In genomic region chr4:77432702-77433101, GRCh38 we compare ENCODE assay signal across 11 cellular contexts.
DNase-seq lines count a peak whose midpoint lies in the region; ATAC-seq and TF ChIP-seq lines count a peak whose summit lies in the region.
"Had no signal": no experiment of that assay in that cellular context is flagged by ENCODE, and none has a peak within 500 bp of the region (broad histone marks: within the 10 kb centered on the region; RNA-seq: fewer than 3 reads in every experiment).

No MANE protein-coding gene starts in this region.

- TF ChIP-seq CTCF in SU-DHL-6 (IDR thresholded peaks at IDR 0.05; ENCODE audit: insufficient read depth, low read length, poor library complexity, severe bottlenecking) = peak; percentile 18

- no peak overlapping the region for H4K5ac ChIP-seq in mesendoderm (ENCODE audit: low read length)

- H3K18ac ChIP-seq in mesendoderm (ENCODE audit: low read length) = no peak overlapping the region

- H3K9me2 ChIP-seq in SU-DHL-6 (replicated peaks; ENCODE audit: insufficient read depth, low read length) = no peaks in the 10 kb centered on the region

- H3K79me2 ChIP-seq in SU-DHL-6 (ENCODE audit: insufficient read depth, low read length) (no peaks in the 10 kb centered on the region), mesendoderm (ENCODE audit: control insufficient read depth, insufficient read depth, low read length) (no peaks in the 10 kb centered on the region)

- no peak overlapping the region for H4K8ac ChIP-seq in mesendoderm (ENCODE audit: low read depth, low read length)

- no peak overlapping the region for H3K9ac ChIP-seq in SU-DHL-6 (ENCODE audit: low read length)
- no peak overlapping the region for H3K9ac ChIP-seq in mesendoderm (ENCODE audit: low read length)

- no peak overlapping the region for H2BK15ac ChIP-seq in mesendoderm (replicated peaks; ENCODE audit: low read depth)

- H3K4me3 ChIP-seq in SU-DHL-6 (ENCODE audit: insufficient read depth, low read length, poor library complexity, severe bottlenecking) = no peak overlapping the region
- H3K4me3 ChIP-seq in mesendoderm (ENCODE audit: low read length) = no peak overlapping the region
- H3K4me3 ChIP-seq: esophagus muscularis mucosa, prostate gland had no signal

- DNase-seq in DMS53 treated with DMSO at 0.1 percent for 48 hours (lab: John Stamatoyannopoulos, UW; ENCODE audit: unreplicated experiment) (peak; percentile 4), mesendoderm (peak; percentile 5), HuH-7 (ENCODE audit: low spot score) (no peak), superior temporal gyrus (ENCODE audit: extremely low spot score) (no peak)
- DNase-seq: activated naive CD4-positive, alpha-beta T cell treated with Interleukin-2 at 50 U/mL for 16 hours had no signal

- no peaks in the 10 kb centered on the region for H4K20me1 ChIP-seq in SU-DHL-6 (ENCODE audit: low read depth, low read length)

- TF ChIP-seq RAD21 in Ishikawa (IDR thresholded peaks at IDR 0.05; ENCODE audit: low read depth) = peak; percentile 17; the same call in 1 of the 2 replicates

- no peak overlapping the region for H2BK5ac ChIP-seq in mesendoderm (ENCODE audit: low read length)

- H3K4ac ChIP-seq in mesendoderm (ENCODE audit: low read depth, low read length) = no peak overlapping the region

- H3K4me1 ChIP-seq in mesendoderm (ENCODE audit: control insufficient read depth, low read depth, low read length) = no peaks in the 10 kb centered on the region
- H3K4me1 ChIP-seq: prostate gland had no signal

- H2AFZ ChIP-seq in SU-DHL-6 (ENCODE audit: low read depth, low read length, severe bottlenecking) = no peak overlapping the region

- no peak overlapping the region for H3K23ac ChIP-seq in mesendoderm (ENCODE audit: low read length)

- H2AK5ac ChIP-seq in mesendoderm (ENCODE audit: low read length) = no peak overlapping the region

- H3K9me3 ChIP-seq in SU-DHL-6 (ENCODE audit: insufficient read depth, low read length) = no peaks in the 10 kb centered on the region
- H3K9me3 ChIP-seq: esophagus muscularis mucosa, prostate gland had no signal

- no peak overlapping the region for H3K27ac ChIP-seq in SU-DHL-6 (ENCODE audit: low read depth, low read length)
- no peak overlapping the region for H3K27ac ChIP-seq in mesendoderm (ENCODE audit: low read depth, low read length)
- H3K27ac ChIP-seq: esophagus muscularis mucosa, prostate gland had no signal

- H3K79me1 ChIP-seq in mesendoderm (ENCODE audit: low read length) = no peaks in the 10 kb centered on the region

- H2BK120ac ChIP-seq in mesendoderm (ENCODE audit: low read depth, low read length) = no peak overlapping the region

- no CpG with 5 or more reads among the region's 3 CpGs for WGBS in mesendoderm (ENCODE audit: extremely low coverage, insufficient coverage, low lambda C conversion rate)

- TF ChIP-seq EP300 in Ishikawa (IDR thresholded peaks at IDR 0.05; ENCODE audit: borderline replicate concordance) = no peak

- H3K4me2 ChIP-seq in SU-DHL-6 (ENCODE audit: low read depth, low read length, poor library complexity, severe bottlenecking) = no peak overlapping the region
- H3K4me2 ChIP-seq in mesendoderm (ENCODE audit: low read length) = no peak overlapping the region

- no peak for ATAC-seq in GM18909 (IDR thresholded peaks at IDR 0.05; ENCODE audit: poor library complexity, unreplicated experiment)
- ATAC-seq in HG03565 (IDR thresholded peaks at IDR 0.05; ENCODE audit: unreplicated experiment) = no peak

- H3K36me3 ChIP-seq in SU-DHL-6 (ENCODE audit: low read length) (no peaks in the 10 kb centered on the region), mesendoderm (ENCODE audit: control insufficient read depth, insufficient read depth, low read length) (no peaks in the 10 kb centered on the region)
- H3K36me3 ChIP-seq: esophagus muscularis mucosa, prostate gland had no signal

- H3K27me3 ChIP-seq in SU-DHL-6 (ENCODE audit: low read length) = no peaks in the 10 kb centered on the region
- H3K27me3 ChIP-seq in mesendoderm (ENCODE audit: insufficient read depth, low read length, poor library complexity) = no peaks in the 10 kb centered on the region
- H3K27me3 ChIP-seq: esophagus muscularis mucosa had no signal

- no peak overlapping the region for H3K56ac ChIP-seq in mesendoderm (ENCODE audit: low read length)

- no peaks in the 10 kb centered on the region for H3F3A ChIP-seq in SU-DHL-6 (ENCODE audit: insufficient read depth)

TF ChIP-seq in Ishikawa, 13 proteins besides CTCF, POLR2A, EP300 and RAD21:
- TF ChIP-seq CREB1 (IDR thresholded peaks at IDR 0.05; ENCODE audit: low read depth) = no peak

Comparison
In these comparisons a context has a peak if more than half of its experiments do, and no peak if none do; other contexts are left out.
1. DNase-seq: peak in DMS53 treated with DMSO at 0.1 percent for 48 hours (single experiment) and mesendoderm (single experiment); none in HuH-7 (single experiment) and superior temporal gyrus (single experiment).